In genomic region chrX:152601848-152602616, GRCh38 we compare ENCODE assay signal across 9 cellular contexts. TPM values are rescaled to one million over a fixed set of nuclear protein-coding genes. Genes with fewer than 3 reads are reported as not detected.
DNase-seq lines count a peak whose midpoint lies in the region; ATAC-seq and TF ChIP-seq lines count a peak whose summit lies in the region.
"Had no signal": no experiment of that assay in that cellular context is flagged by ENCODE, and none has a peak within 500 bp of the region (broad histone marks: within the 10 kb centered on the region; RNA-seq: fewer than 3 reads in every experiment).

No MANE protein-coding gene starts in this region.

- no peak for TF ChIP-seq EP300 in gastroesophageal sphincter (IDR thresholded peaks at IDR 0.05)

- H3K4me1 Mint-ChIP-seq in naive thymus-derived CD4-positive, alpha-beta T cell = no peaks in the 10 kb centered on the region

- CTCF ChIA-PET in naive thymus-derived CD4-positive, alpha-beta T cell (lab: Charles Lee) = no interaction called here

- no peak overlapping the region for H3K27ac Mint-ChIP-seq in naive thymus-derived CD4-positive, alpha-beta T cell

- no peaks in the 10 kb centered on the region for H3K27me3 ChIP-seq in naive thymus-derived CD4-positive, alpha-beta T cell (ENCODE audit: control insufficient read depth in 2 of 2, insufficient read depth in 2 of 2, low read length in 2 of 2)
- no peaks in the 10 kb centered on the region for H3K27me3 ChIP-seq in gastroesophageal sphincter
- H3K27me3 ChIP-seq: ovary had no signal

- H3K9me3 Mint-ChIP-seq in naive thymus-derived CD4-positive, alpha-beta T cell = peaks cover 0 to 12% (median 0%) of the 10 kb centered on the region in 11 donors

- no peaks in the 10 kb centered on the region for H3K36me3 ChIP-seq in naive thymus-derived CD4-positive, alpha-beta T cell (ENCODE audit: control insufficient read depth in 2 of 3, insufficient read depth in 3 of 3, low read length in 3 of 3)
- H3K36me3 ChIP-seq in gastroesophageal sphincter = no peaks in the 10 kb centered on the region
- H3K36me3 ChIP-seq: ovary had no signal

- peaks cover 0 to 9% (median 5%) of the 10 kb centered on the region in 5 donors for H3K27me3 Mint-ChIP-seq in naive thymus-derived CD4-positive, alpha-beta T cell

- no peak overlapping the region for H3K27ac ChIP-seq in naive thymus-derived CD4-positive, alpha-beta T cell (ENCODE audit: low read depth, low read length)
- no peak overlapping the region for H3K27ac ChIP-seq in gastroesophageal sphincter
- H3K27ac ChIP-seq: ovary had no signal

- POLR2A ChIA-PET in naive thymus-derived CD4-positive, alpha-beta T cell (lab: Charles Lee) = no interaction called here

- no peak overlapping the region for H3K4me3 ChIP-seq in NB4 (ENCODE audit: low read depth, low read length)
- H3K4me3 ChIP-seq in naive thymus-derived CD4-positive, alpha-beta T cell (ENCODE audit: low read length) = no peak overlapping the region
- H3K4me3 ChIP-seq in gastroesophageal sphincter = no peak overlapping the region
- H3K4me3 ChIP-seq: ovary had no signal

- no peak for ATAC-seq in activated CD4-positive, CD25-positive, alpha-beta regulatory T cell treated with anti-CD3 and anti-CD28 coated beads, Interleukin-2, amount 50 U/mL, for 24 hours
- no peak for ATAC-seq in naive thymus-derived CD4-positive, alpha-beta T cell
- no peak for ATAC-seq in gastroesophageal sphincter

- no peaks in the 10 kb centered on the region for H3K9me3 ChIP-seq in naive thymus-derived CD4-positive, alpha-beta T cell (ENCODE audit: control insufficient read depth in 2 of 3, low read length in 3 of 3)
- H3K9me3 ChIP-seq in gastroesophageal sphincter = no peaks in the 10 kb centered on the region
- H3K9me3 ChIP-seq: ovary had no signal

- H3K36me3 Mint-ChIP-seq in naive thymus-derived CD4-positive, alpha-beta T cell = no peaks in the 10 kb centered on the region

- no peaks in the 10 kb centered on the region for H3K4me1 ChIP-seq in naive thymus-derived CD4-positive, alpha-beta T cell (ENCODE audit: control insufficient read depth in 2 of 2, insufficient read depth in 2 of 2, low read length in 2 of 2)
- no peaks in the 10 kb centered on the region for H3K4me1 ChIP-seq in gastroesophageal sphincter

- TF ChIP-seq POLR2A in NB4 (IDR thresholded peaks at IDR 0.05; ENCODE audit: extremely low read depth, insufficient read length) (no peak), gastroesophageal sphincter (IDR thresholded peaks at IDR 0.05) (no peak)

- 47% methylated on average over 5 of the region's 6 CpGs; no CpG with 5 or more reads in 1 of the 2 donors for WGBS in gastroesophageal sphincter (ENCODE audit: low coverage in 1 of 2), 2 donors

- DNase-seq in stimulated activated CD4-positive, alpha-beta T cell treated with anti-CD3 and anti-CD28 coated beads, Interleukin-15, amount 100 ng/mL, for 24 hours = peak; percentile 16
- no peak for DNase-seq in stimulated activated CD4-positive, alpha-beta T cell treated with anti-CD3 and anti-CD28 coated beads, Interleukin-1b, Interleukin-23, amount 100 ng/mL, for 48 hours
- peak; percentile 30 for DNase-seq in NB4 (ENCODE audit: low read depth)
- DNase-seq in astrocyte of the hippocampus (ENCODE audit: low read depth, low spot score) = peak; percentile 62
- DNase-seq in superior temporal gyrus (ENCODE audit: extremely low spot score) = peak; percentile 18
- DNase-seq in naive thymus-derived CD4-positive, alpha-beta T cell = no peak
- DNase-seq: ovary had no signal

- intact Hi-C loops in naive thymus-derived CD4-positive, alpha-beta T cell (cut with micrococcal nuclease) = loop anchor here in 1 of 2 donors (10.0 kb wide), 1 partner anchor 63 kb away; no protein-coding TSS in a partner anchor

- peak; percentile 29 for TF ChIP-seq CTCF in NB4 (IDR thresholded peaks at IDR 0.05; ENCODE audit: low read depth, low read length)
- no peak for TF ChIP-seq CTCF in gastroesophageal sphincter (IDR thresholded peaks at IDR 0.05)

- no peak overlapping the region for H3K4me3 Mint-ChIP-seq in naive thymus-derived CD4-positive, alpha-beta T cell

RNA-seq across cellular contexts. Expression of gene GABRQ, which starts 35.7 kb away (rescaled TPM):
- total RNA-seq in naive thymus-derived CD4-positive, alpha-beta T cell = under 1 TPM in 1 of 5 experiments, not detected in 4; 0.07 TPM
- polyA plus RNA-seq in naive thymus-derived CD4-positive, alpha-beta T cell = not detected
- total RNA-seq in gastroesophageal sphincter = under 1 TPM in 1 of 4 donors, not detected in 3; 0.07 TPM

Comparison
In these comparisons a context has a peak if more than half of its experiments do, and no peak if none do; other contexts are left out.
1. DNase-seq: peak in stimulated activated CD4-positive, alpha-beta T cell treated with anti-CD3 and anti-CD28 coated beads, Interleukin-15, amount 100 ng/mL, for 24 hours (single experiment), NB4 (single experiment), astrocyte of the hippocampus (single experiment) and superior temporal gyrus (single experiment); none in stimulated activated CD4-positive, alpha-beta T cell treated with anti-CD3 and anti-CD28 coated beads, Interleukin-1b, Interleukin-23, amount 100 ng/mL, for 48 hours (single experiment) and naive thymus-derived CD4-positive, alpha-beta T cell (0 of 9).